ENCODE assay signal across 9 cellular contexts in genomic region chr17:17186051-17186450, GRCh38. TPM values are rescaled to one million over a fixed set of nuclear protein-coding genes. Genes with fewer than 3 reads are reported as not detected.
A peak's percentile ranks its signal among the peaks of the same experiment; 100 is the strongest.
DNase-seq lines count a peak whose midpoint lies in the region; ATAC-seq, FAIRE-seq and TF ChIP-seq lines count a peak whose summit lies in the region.
"Had no signal": no experiment of that assay in that cellular context is flagged by ENCODE, and none has a peak within 500 bp of the region (broad histone marks: within the 10 kb centered on the region; RNA-seq: fewer than 3 reads in every experiment).

No MANE protein-coding gene starts in this region.

- no peak for ATAC-seq in left lobe of liver

- H3K4me3 ChIP-seq in GM12865 (ENCODE audit: low read depth, low read length) (no peak overlapping the region), breast epithelium (no peak overlapping the region)

- H3K9me3 ChIP-seq in breast epithelium, result no peaks in the 10 kb centered on the region

- peak; percentile 75 for DNase-seq in GM12865 (ENCODE audit: low read depth)
- peak; percentile 42 for DNase-seq in NCI-H510A (lab: John Stamatoyannopoulos, UW)
- DNase-seq in breast epithelium (ENCODE audit: low spot score in 2 of 2), result peak in 1 of 2 donors; percentile 42
- DNase-seq in stimulated activated CD4-positive, alpha-beta T cell treated with anti-CD3 and anti-CD28 coated beads, Interleukin-12 subunit alpha, Interleukin-12 subunit beta, amount 100 ng/mL, for 48 hours (ENCODE audit: low read depth in 2 of 3, low spot score in 1 of 3), result peak; percentile 44 to 62 (median 55)
- DNase-seq in RCC 7860 (ENCODE audit: low spot score), result no peak
- no peak for DNase-seq in left lobe of liver (ENCODE audit: low spot score)
- no peak for DNase-seq in middle frontal gyrus (ENCODE audit: extremely low spot score, low spot score)
- DNase-seq in NCI-H1930 (lab: John Stamatoyannopoulos, UW), result no peak

- TF ChIP-seq CTCF in GM12865 (IDR thresholded peaks at IDR 0.05; ENCODE audit: insufficient read depth, low read depth, low read length, missing control alignments) (no peak), breast epithelium (IDR thresholded peaks at IDR 0.05) (no peak)

- H3K36me3 ChIP-seq in breast epithelium, result no peaks in the 10 kb centered on the region

- intact Hi-C loops in breast epithelium (cut with DNase I; ENCODE audit: low total_unique reads), result no loop called here

- no peaks in the 10 kb centered on the region for H3K27me3 ChIP-seq in breast epithelium

- peak overlapping the region; percentile 4 to 64 for H3K27ac ChIP-seq in breast epithelium
- H3K27ac ChIP-seq: parathyroid adenoma had no signal

- no peak for FAIRE-seq in RCC 7860 (lab: Jason Lieb, UNC)

- no peak for TF ChIP-seq POLR2A in breast epithelium (IDR thresholded peaks at IDR 0.05)

- H3K4me1 ChIP-seq in breast epithelium, result peaks cover 0 to 7% of the 10 kb centered on the region in 2 donors
- H3K4me1 ChIP-seq: parathyroid adenoma had no signal

RNA-seq across cellular contexts. Expression of gene PLD6, which starts 20.1 kb away (rescaled TPM):
- total RNA-seq in breast epithelium, result 1 to 10 TPM; 2.9 to 4.0 (median 3.8) TPM
- 4.2 TPM for total RNA-seq in left lobe of liver

RNA-seq across cellular contexts. Expression of gene FLCN, which starts 50.9 kb away (rescaled TPM):
- total RNA-seq in breast epithelium, result 10 to 100 TPM; 39.7 to 61.1 (median 57.0) TPM
- 34.7 TPM for total RNA-seq in left lobe of liver

Comparison
In these comparisons a context has a peak if more than half of its experiments do, and no peak if none do; other contexts are left out.
1. DNase-seq: peak in GM12865 (single experiment), NCI-H510A (single experiment) and stimulated activated CD4-positive, alpha-beta T cell treated with anti-CD3 and anti-CD28 coated beads, Interleukin-12 subunit alpha, Interleukin-12 subunit beta, amount 100 ng/mL, for 48 hours (3 of 3); none in RCC 7860 (single experiment), left lobe of liver (single experiment), middle frontal gyrus (single experiment) and NCI-H1930 (0 of 2).